In the genomic region with DNA sequence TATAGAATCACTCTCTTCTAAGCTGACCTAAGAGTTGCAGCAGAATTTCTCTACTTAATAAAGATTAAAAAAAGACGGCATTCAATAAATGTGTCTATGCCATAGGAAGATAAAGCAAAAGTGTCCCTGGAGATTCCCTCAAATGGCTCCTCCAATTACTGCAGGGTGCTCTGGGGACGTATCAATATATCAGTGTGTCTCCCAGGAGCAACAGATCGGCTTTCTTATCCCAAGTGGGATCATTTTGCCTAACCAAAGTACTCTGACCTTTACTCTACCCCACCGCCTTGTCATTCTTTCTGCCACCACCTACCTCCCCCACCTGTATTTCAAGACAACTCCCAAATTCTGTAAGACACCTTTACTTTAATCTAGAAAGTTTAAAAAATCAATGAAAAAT, we compare ENCODE assay signal across 21 cellular contexts.
DNase-seq lines count a peak whose midpoint lies in the region; ATAC-seq and TF ChIP-seq lines count a peak whose summit lies in the region.
"Had no signal": no experiment of that assay in that cellular context is flagged by ENCODE, and none has a peak within 500 bp of the region (broad histone marks: within the 10 kb centered on the region; RNA-seq: fewer than 3 reads in every experiment).

No MANE protein-coding gene starts in this region.

- CTCF ChIA-PET in A673 (lab: Charles Lee) = no interaction called here

- no peaks in the 10 kb centered on the region for H3K36me3 ChIP-seq in A673 (ENCODE audit: insufficient read depth, low read length, poor library complexity, severe bottlenecking)
- H3K36me3 ChIP-seq: BLaER1, SJSA1 had no signal

- peaks cover 13% of the 10 kb centered on the region for H3K4me1 ChIP-seq in A673 (ENCODE audit: insufficient read depth, low read length, poor library complexity, severe bottlenecking)
- H3K4me1 ChIP-seq: SJSA1 had no signal

- no TSS peak for BruUV-seq in A673 (replicated peaks; lab: Mats Ljungman, UMichigan)

- intact Hi-C loops in A673 (cut with micrococcal nuclease; ENCODE audit: unreplicated experiment) = no loop called here

- DNase-seq in A673 (ENCODE audit: low spot score) (peak; percentile 23), NCI-H1436 (lab: John Stamatoyannopoulos, UW) (peak; percentile 66), NCI-H69 (lab: John Stamatoyannopoulos, UW) (peak; percentile 67), iPS-NIHi11 (ENCODE audit: low spot score) (peak; percentile 12), left lobe of liver (ENCODE audit: low spot score) (no peak), NCI-H2196 (lab: John Stamatoyannopoulos, UW; ENCODE audit: unreplicated experiment) (no peak), midbrain (lab: John Stamatoyannopoulos, UW) (no peak), KBM-7 (no peak)
- DNase-seq: CD4-positive, CD25-positive, alpha-beta regulatory T cell; DMS153; H7; HFFc6; NCI-H1048; NCI-H187; NCI-H2081 treated with DMSO at 0.1 percent for 48 hours; PC-9; Right ventricle myocardium superior; RPMI8226; T-cell had no signal

- POLR2A ChIA-PET in A673 (lab: Charles Lee; ENCODE audit: low non-redundant PET) = interaction anchor here (0.6 kb wide), 1 partner anchor 228 kb away, joined by 5 read pairs; no protein-coding TSS in a partner anchor

- H3K27ac ChIP-seq in A673 (ENCODE audit: low read depth, low read length, poor library complexity, severe bottlenecking) = no peak overlapping the region
- H3K27ac ChIP-seq: BLaER1, PC-9, SJSA1 had no signal

- no peak overlapping the region for H3K4me3 ChIP-seq in A673 (ENCODE audit: low read depth, low read length, poor library complexity, severe bottlenecking)
- H3K4me3 ChIP-seq: BLaER1, PC-9, SJSA1 had no signal

- no peaks in the 10 kb centered on the region for H3K9me3 ChIP-seq in A673 (ENCODE audit: low read depth, low read length, poor library complexity, severe bottlenecking)
- H3K9me3 ChIP-seq: BLaER1, SJSA1 had no signal

- no peak for TF ChIP-seq CTCF in A673 (conservative IDR thresholded peaks at IDR 0.05; ENCODE audit: low read depth, low read length)

- no peak for ATAC-seq in left lobe of liver
- ATAC-seq: T-cell had no signal

- in situ Hi-C loops in KBM-7 (cut with MboI; ENCODE audit: low pct_unique_long_range_greater_than_20kb, low sequenced_read_pairs) = no loop called here

- no peaks in the 10 kb centered on the region for H3K27me3 ChIP-seq in A673 (replicated peaks; ENCODE audit: insufficient read depth, low read depth, low read length, poor library complexity)
- H3K27me3 ChIP-seq: BLaER1, SJSA1 had no signal

Comparison
In these comparisons a context has a peak if more than half of its experiments do, and no peak if none do; other contexts are left out.
1. DNase-seq: peak in A673 (single experiment), NCI-H1436 (single experiment), NCI-H69 (single experiment) and iPS-NIHi11 (single experiment); none in left lobe of liver (single experiment), NCI-H2196 (single experiment), midbrain (single experiment) and KBM-7 (single experiment).